11 cellular contexts compared by ENCODE assay signal in genomic region chr17:44417553-44417952, GRCh38. TPM values are rescaled to one million over a fixed set of nuclear protein-coding genes. Genes with fewer than 3 reads are reported as not detected.
A peak's percentile ranks its signal among the peaks of the same experiment; 100 is the strongest.
DNase-seq lines count a peak whose midpoint lies in the region; ATAC-seq, FAIRE-seq and TF ChIP-seq lines count a peak whose summit lies in the region.
"Had no signal": no experiment of that assay in that cellular context is flagged by ENCODE, and none has a peak within 500 bp of the region (broad histone marks: within the 10 kb centered on the region; RNA-seq: fewer than 3 reads in every experiment).

No MANE protein-coding gene starts in this region.

- in situ Hi-C loops in HepG2 (cut with HindIII; ENCODE audit: extremely low pct_ligation_motif_present, low pct_unique_long_range_greater_than_20kb), result no loop called here

- no peaks in the 10 kb centered on the region for H3K27me3 ChIP-seq in astrocyte (ENCODE audit: insufficient read depth, low read length)
- no peaks in the 10 kb centered on the region for H3K27me3 ChIP-seq in HepG2 (ENCODE audit: control insufficient read depth in 1 of 2, insufficient read depth in 2 of 2, low read length in 2 of 2)
- H3K27me3 ChIP-seq in sigmoid colon, result no peaks in the 10 kb centered on the region
- H3K27me3 ChIP-seq: right atrium auricular region, SJCRH30, transverse colon had no signal

- intact Hi-C loops in HepG2 (cut with micrococcal nuclease; ENCODE audit: unreplicated experiment) (no loop called here), sigmoid colon (cut with DNase I) (no loop called here)

- H4K20me1 ChIP-seq in astrocyte (ENCODE audit: insufficient read depth, low read length), result peaks cover 6% of the 10 kb centered on the region
- H4K20me1 ChIP-seq in HepG2 (ENCODE audit: insufficient read depth, low read length), result no peaks in the 10 kb centered on the region

- no peak for TF ChIP-seq RAD21 in HepG2 (CRISPR knock-in tag; IDR thresholded peaks at IDR 0.05)

- FAIRE-seq in astrocyte (lab: Jason Lieb, UNC) (no peak), HepG2 (lab: Jason Lieb, UNC) (no peak)

- TF ChIP-seq CTCF in astrocyte (IDR thresholded peaks at IDR 0.05; ENCODE audit: insufficient read depth, low read depth, low read length) (no peak), HepG2 (CRISPR knock-in tag; IDR thresholded peaks at IDR 0.05) (no peak), sigmoid colon (IDR thresholded peaks at IDR 0.05) (no peak)

- H3K27me3 Mint-ChIP-seq in astrocyte (ENCODE audit: low read depth, unreplicated experiment), result no peaks in the 10 kb centered on the region

- POLR2A ChIA-PET in HepG2 (lab: Yijun Ruan, JAX), result no interaction called here

- H3K36me3 ChIP-seq in astrocyte (ENCODE audit: insufficient read depth, low read length) (peaks cover 6% of the 10 kb centered on the region), HepG2 (replicated peaks in 1 of 2; ENCODE audit: control insufficient read depth in 1 of 2, insufficient read depth in 2 of 2, low read length in 2 of 2) (peaks cover 13 to 43% of the 10 kb centered on the region in 2 experiments; a peak in 4 of 5 replicates), sigmoid colon (peaks cover 0 to 60% (median 13%) of the 10 kb centered on the region in 4 donors)

- ATAC-seq in HepG2, result no peak

- H3K27ac Mint-ChIP-seq in astrocyte (ENCODE audit: unreplicated experiment), result no peak overlapping the region

- peak overlapping the region; percentile 26 for H3K27ac ChIP-seq in astrocyte (ENCODE audit: low read depth, low read length)
- no peak overlapping the region for H3K27ac ChIP-seq in HepG2 (ENCODE audit: extremely low read length, insufficient read depth, low read length)
- H3K27ac ChIP-seq in sigmoid colon, result no peak overlapping the region
- H3K27ac ChIP-seq: right atrium auricular region, SJCRH30, transverse colon had no signal

- H3K4me3 Mint-ChIP-seq in astrocyte (ENCODE audit: unreplicated experiment), result no peak overlapping the region

- no peaks in the 10 kb centered on the region for H3K9me3 Mint-ChIP-seq in astrocyte (ENCODE audit: unreplicated experiment)

- H3K4me2 ChIP-seq in astrocyte (ENCODE audit: low read length) (no peak overlapping the region), HepG2 (ENCODE audit: low read depth, low read length) (no peak overlapping the region)

- TF ChIP-seq POLR2A in HepG2 (IDR thresholded peaks at IDR 0.05; ENCODE audit: insufficient read depth in 1 of 2, low read depth in 2 of 2, low read length in 2 of 2), result no peak
- TF ChIP-seq POLR2A in sigmoid colon (IDR thresholded peaks at IDR 0.05), result no peak

- H3K4me3 ChIP-seq in astrocyte (ENCODE audit: insufficient read depth, low read depth, low read length), result no peak overlapping the region
- no peak overlapping the region for H3K4me3 ChIP-seq in HepG2 (replicated peaks in 1 of 3; ENCODE audit: insufficient read depth in 1 of 3, low read depth in 2 of 3, low read length in 3 of 3)
- H3K4me3 ChIP-seq in sigmoid colon, result no peak overlapping the region
- H3K4me3 ChIP-seq: right atrium auricular region, SJCRH30, transverse colon had no signal

- H3K4me1 Mint-ChIP-seq in astrocyte (ENCODE audit: low read depth, unreplicated experiment), result peaks cover 6% of the 10 kb centered on the region

- H2AFZ ChIP-seq in astrocyte (ENCODE audit: low read depth, low read length) (no peak overlapping the region), HepG2 (ENCODE audit: low read length) (no peak overlapping the region)

- no peak overlapping the region for H3K9ac ChIP-seq in astrocyte (ENCODE audit: low read length)
- H3K9ac ChIP-seq in HepG2 (ENCODE audit: insufficient read depth, low read depth, low read length), result no peak overlapping the region

- TF ChIP-seq EP300 in HepG2 (IDR thresholded peaks at IDR 0.05; ENCODE audit: low read depth in 2 of 2, low read length in 2 of 2), result no peak
- no peak for TF ChIP-seq EP300 in HepG2 (CRISPR knock-in tag; IDR thresholded peaks at IDR 0.05; ENCODE audit: borderline replicate concordance)
- TF ChIP-seq EP300 in sigmoid colon (IDR thresholded peaks at IDR 0.05), result no peak

- 93% methylated on average over 2 of the region's 2 CpGs for WGBS in HepG2 (ENCODE audit: low lambda C conversion rate)
- WGBS in sigmoid colon, 2 donors, result 74 to 79% methylated on average over 2 of the region's 2 CpGs

- peaks cover 3% of the 10 kb centered on the region for H3K36me3 Mint-ChIP-seq in astrocyte (ENCODE audit: low read depth, unreplicated experiment)

- H3K4me1 ChIP-seq in astrocyte (ENCODE audit: insufficient read depth, low read length) (peaks cover 6% of the 10 kb centered on the region), HepG2 (ENCODE audit: insufficient read depth, low read length) (no peaks in the 10 kb centered on the region), sigmoid colon (no peaks in the 10 kb centered on the region)
- H3K4me1 ChIP-seq: right atrium auricular region, SJCRH30, transverse colon had no signal

- DNase-seq in Ammon's horn (ENCODE audit: low spot score), result peak; percentile 59
- DNase-seq in H4 (ENCODE audit: low spot score), result peak; percentile 24
- DNase-seq in astrocyte (ENCODE audit: low read depth), result peak; percentile 95
- DNase-seq in HepG2 (ENCODE audit: low spot score), result peak; percentile 20
- no peak for DNase-seq in sigmoid colon
- DNase-seq in DMS114 treated with DMSO at 0.1 percent for 48 hours (lab: John Stamatoyannopoulos, UW; ENCODE audit: unreplicated experiment), result no peak
- DNase-seq in NCI-H345 (lab: John Stamatoyannopoulos, UW), result no peak
- DNase-seq in amniotic stem cell (lab: John Stamatoyannopoulos, UW), result no peak
- DNase-seq: SJCRH30, transverse colon had no signal

- CTCF ChIA-PET in HepG2 (lab: Yijun Ruan, JAX; ENCODE audit: low intra/inter-chr PET ratio, low total read pairs), result no interaction called here

- H3K79me2 ChIP-seq in astrocyte (ENCODE audit: insufficient read depth, low read length) (no peaks in the 10 kb centered on the region), HepG2 (ENCODE audit: insufficient read depth, low read length) (no peaks in the 10 kb centered on the region)

- no peaks in the 10 kb centered on the region for H3K9me3 ChIP-seq in astrocyte (ENCODE audit: insufficient read depth, low read depth, low read length)
- no peaks in the 10 kb centered on the region for H3K9me3 ChIP-seq in HepG2 (ENCODE audit: low read length)
- H3K9me3 ChIP-seq in sigmoid colon, result no peaks in the 10 kb centered on the region
- H3K9me3 ChIP-seq: right atrium auricular region, SJCRH30, transverse colon had no signal

- no TSS peak for BruUV-seq in HepG2 (replicated peaks; lab: Mats Ljungman, UMichigan)

RNA-seq across cellular contexts. Expression of gene ITGA2B, which starts 28.1 kb away (rescaled TPM):
- total RNA-seq in H4 (2014; rRNA removed; shearing (Covaris generic)), result 0.21 and 0.82 TPM in 2 replicates
- total RNA-seq in astrocyte (0.31 and 0.68 TPM in 2 replicates), HepG2 (2016; rRNA removed; fragmentation: Illumina TruSeq; extraction: Trizol) (0.38 and 0.41 TPM in 2 replicates), sigmoid colon (under 1 TPM in 3 of 4 donors, not detected in 1; 0.27 to 0.36 (median 0.33) TPM)
- 0.30 TPM in 1 of 2 replicates, not detected in the other for total RNA-seq in HepG2 (2016; cell fraction: cytosol; rRNA removed; fragmentation: Illumina TruSeq; extraction: Trizol; ENCODE audit: low read depth)
- total RNA-seq in HepG2 (2016; cell fraction: insoluble cytoplasmic fraction; rRNA removed; fragmentation: Illumina TruSeq; extraction: Trizol), result 0.22 and 0.37 TPM in 2 replicates
- 0.19 and 0.83 TPM in 2 replicates for total RNA-seq in HepG2 (2016; cell fraction: membrane; rRNA removed; fragmentation: Illumina TruSeq; extraction: Trizol)
- total RNA-seq in HepG2 (2016; cell fraction: nucleus; rRNA removed; fragmentation: Illumina TruSeq; extraction: Trizol), result 0.37 and 0.44 TPM in 2 replicates
- polyA plus RNA-seq in HepG2 (2011; rRNA removed) (1.1 and 1.9 TPM in 2 replicates), sigmoid colon (under 1 TPM in 1 of 3 donors, not detected in 2; 0.35 TPM)
- polyA plus RNA-seq in HepG2 (2011; cell fraction: cytosol; rRNA removed), result 0.42 and 0.63 TPM in 2 replicates
- polyA plus RNA-seq in HepG2 (2011; cell fraction: nucleus; rRNA removed), result 11.3 and 12.6 TPM in 2 replicates
- polyA plus RNA-seq in HepG2 (2012), result 2.4 and 4.7 TPM in 2 replicates
- 0.27 TPM in 1 of 2 replicates, not detected in the other for polyA plus RNA-seq in HepG2 (2016; cell fraction: cytosol; fragmentation: Illumina TruSeq; extraction: Trizol; ENCODE audit: low read depth)
- 0.25 TPM in 1 of 2 replicates, not detected in the other for polyA plus RNA-seq in HepG2 (2016; cell fraction: insoluble cytoplasmic fraction; fragmentation: Illumina TruSeq; extraction: Trizol; ENCODE audit: low read depth)
- 0.40 TPM in 1 of 2 replicates, not detected in the other for polyA plus RNA-seq in HepG2 (2016; cell fraction: membrane; fragmentation: Illumina TruSeq; extraction: Trizol; ENCODE audit: low read depth)
- polyA plus RNA-seq in HepG2 (2016; cell fraction: nucleus; fragmentation: Illumina TruSeq; extraction: Trizol; ENCODE audit: insufficient read depth, low read depth), result 0.60 and 1.3 TPM in 2 replicates
- 0.74 and 1.3 TPM in 2 replicates for polyA minus RNA-seq in HepG2 (2011; rRNA and poly(A)+ RNA removed; ENCODE audit: low replicate concordance)
- polyA minus RNA-seq in HepG2 (2011; cell fraction: cytosol; rRNA and poly(A)+ RNA removed), result 0.26 and 0.69 TPM in 2 replicates
- 1.9 and 2.4 TPM in 2 replicates for polyA minus RNA-seq in HepG2 (2011; cell fraction: nucleus; rRNA and poly(A)+ RNA removed)

RNA-seq across cellular contexts. Expression of gene FAM171A2, which starts 53.9 kb away (rescaled TPM):
- total RNA-seq in H4 (2014; rRNA removed; shearing (Covaris generic)), result 3.4 and 6.5 TPM in 2 replicates
- total RNA-seq in astrocyte, result 18.2 and 22.8 TPM in 2 replicates
- 1.0 and 1.8 TPM in 2 replicates for total RNA-seq in HepG2 (2016; rRNA removed; fragmentation: Illumina TruSeq; extraction: Trizol)
- total RNA-seq in HepG2 (2016; cell fraction: cytosol; rRNA removed; fragmentation: Illumina TruSeq; extraction: Trizol; ENCODE audit: low read depth), result 0.44 and 1.2 TPM in 2 replicates
- 0.97 and 2.0 TPM in 2 replicates for total RNA-seq in HepG2 (2016; cell fraction: insoluble cytoplasmic fraction; rRNA removed; fragmentation: Illumina TruSeq; extraction: Trizol)
- total RNA-seq in HepG2 (2016; cell fraction: membrane; rRNA removed; fragmentation: Illumina TruSeq; extraction: Trizol), result 1.4 and 2.0 TPM in 2 replicates
- 1.8 and 2.4 TPM in 2 replicates for total RNA-seq in HepG2 (2016; cell fraction: nucleus; rRNA removed; fragmentation: Illumina TruSeq; extraction: Trizol)
- 3.6 and 5.8 TPM in 2 replicates for polyA plus RNA-seq in HepG2 (2011; rRNA removed)
- polyA plus RNA-seq in HepG2 (2011; cell fraction: cytosol; rRNA removed), result 3.3 and 4.9 TPM in 2 replicates
- polyA plus RNA-seq in HepG2 (2011; cell fraction: nucleus; rRNA removed), result 5.7 and 6.2 TPM in 2 replicates
- polyA plus RNA-seq in HepG2 (2012), result 3.9 and 7.7 TPM in 2 replicates
- polyA plus RNA-seq in HepG2 (2016; cell fraction: cytosol; fragmentation: Illumina TruSeq; extraction: Trizol; ENCODE audit: low read depth), result 0.99 and 1.1 TPM in 2 replicates
- polyA plus RNA-seq in HepG2 (2016; cell fraction: insoluble cytoplasmic fraction; fragmentation: Illumina TruSeq; extraction: Trizol; ENCODE audit: low read depth), result 0.66 and 0.71 TPM in 2 replicates
- 0.84 and 1.1 TPM in 2 replicates for polyA plus RNA-seq in HepG2 (2016; cell fraction: membrane; fragmentation: Illumina TruSeq; extraction: Trizol; ENCODE audit: low read depth)
- 3.3 and 3.5 TPM in 2 replicates for polyA plus RNA-seq in HepG2 (2016; cell fraction: nucleus; fragmentation: Illumina TruSeq; extraction: Trizol; ENCODE audit: insufficient read depth, low read depth)
- polyA minus RNA-seq in HepG2 (2011; rRNA and poly(A)+ RNA removed; ENCODE audit: low replicate concordance), result 1.3 and 9.8 TPM in 2 replicates
- 3.0 and 3.8 TPM in 2 replicates for polyA minus RNA-seq in HepG2 (2011; cell fraction: cytosol; rRNA and poly(A)+ RNA removed)
- 1.3 and 2.7 TPM in 2 replicates for polyA minus RNA-seq in HepG2 (2011; cell fraction: nucleus; rRNA and poly(A)+ RNA removed)
- 1 to 10 TPM in 3 of 4 donors, under 1 TPM in 1; 0.66 to 1.7 (median 1.5) TPM for total RNA-seq in sigmoid colon
- polyA plus RNA-seq in sigmoid colon, result under 1 TPM in 1 of 3 donors, not detected in 2; 0.67 TPM

Comparison
In these comparisons a context has a peak if more than half of its experiments do, and no peak if none do; other contexts are left out.
1. DNase-seq: peak in Ammon's horn (single experiment), H4 (single experiment), astrocyte (single experiment) and HepG2 (single experiment); none in sigmoid colon (single experiment), DMS114 treated with DMSO at 0.1 percent for 48 hours (single experiment), NCI-H345 (single experiment) and amniotic stem cell (single experiment).